ENCODE assay signal across 11 cellular contexts in genomic region chr19:17862711-17863519, GRCh38. TPM values are rescaled to one million over a fixed set of nuclear protein-coding genes. Genes with fewer than 3 reads are reported as not detected.
DNase-seq lines count a peak whose midpoint lies in the region; ATAC-seq and TF ChIP-seq lines count a peak whose summit lies in the region.
"Had no signal": no experiment of that assay in that cellular context is flagged by ENCODE, and none has a peak within 500 bp of the region (broad histone marks: within the 10 kb centered on the region; RNA-seq: fewer than 3 reads in every experiment).

No MANE protein-coding gene starts in this region.

- no peaks in the 10 kb centered on the region for H3K27me3 ChIP-seq in DND-41 (ENCODE audit: insufficient read depth, low read length, poor library complexity)
- H3K27me3 ChIP-seq in GM23248 (replicated peaks; ENCODE audit: insufficient read depth), result no peaks in the 10 kb centered on the region

- no peak overlapping the region for H3K9ac ChIP-seq in DND-41 (ENCODE audit: low read depth, low read length)
- H3K9ac ChIP-seq in GM23248, result 0 out of 2 replicates have a peak overlapping the region, but pooled peaks have one; percentile 99

- H3K27me3 Mint-ChIP-seq in activated T-helper 1 cell treated with anti-CD3 and anti-CD28 coated beads, Interleukin-12 subunit alpha, Interleukin-12 subunit beta, Interleukin-2, Interleukin-4 antibody, amounts not matched to agents 30 ng/mL and 10 ng/mL and 1 ng/mL, durations not matched to agents 14 hours and 24 hours and 36 hours (ENCODE audit: insufficient read depth), result peaks cover 4% of the 10 kb centered on the region
- H3K27me3 Mint-ChIP-seq in nephron progenitor cell (ENCODE audit: low read depth, poor library complexity), result peaks cover 17% of the 10 kb centered on the region

- 0 out of 2 replicates have a peak overlapping the region, but pooled peaks have one; percentile 89 for H3K4me2 ChIP-seq in DND-41 (ENCODE audit: insufficient read depth, low read length)
- no peak overlapping the region for H3K4me2 ChIP-seq in GM23248 (ENCODE audit: unreplicated experiment)

- peaks cover 22% of the 10 kb centered on the region for H3K4me1 Mint-ChIP-seq in activated T-helper 1 cell treated with anti-CD3 and anti-CD28 coated beads, Interleukin-12 subunit alpha, Interleukin-12 subunit beta, Interleukin-2, Interleukin-4 antibody, amounts not matched to agents 30 ng/mL and 10 ng/mL and 1 ng/mL, durations not matched to agents 14 hours and 24 hours and 36 hours (ENCODE audit: low read depth)
- H3K4me1 Mint-ChIP-seq in nephron progenitor cell, result peaks cover 37% of the 10 kb centered on the region

- H3K36me3 ChIP-seq in DND-41 (ENCODE audit: insufficient read depth, low read length) (peaks cover 48% of the 10 kb centered on the region), GM23248 (ENCODE audit: low read depth) (peaks cover 41% of the 10 kb centered on the region; the same call in 1 of the 2 replicates)

- DNase-seq in DND-41 (no peak), GM23248 (no peak), nephron progenitor cell (no peak), hepatic stellate cell (ENCODE audit: low spot score) (no peak), HK-2 (ENCODE audit: unreplicated experiment) (no peak)
- no peak for DNase-seq in activated T-helper 1 cell treated with anti-CD3 and anti-CD28 coated beads, Interleukin-12 subunit alpha, Interleukin-12 subunit beta, Interleukin-2, Interleukin-4 antibody, amounts not matched to agents 30 ng/mL and 10 ng/mL and 1 ng/mL, durations not matched to agents 14 hours and 24 hours and 36 hours (ENCODE audit: low spot score)
- DNase-seq: activated effector memory CD4-positive, alpha-beta T cell treated with anti-CD3 and anti-CD28 coated beads, Interleukin-2, amount 50 U/mL, for 16 hours; NCI-H2171 treated with DMSO at 0.1 percent for 48 hours; small intestine; stimulated activated naive CD4-positive, alpha-beta T cell had no signal

- no peak overlapping the region for H3K27ac ChIP-seq in DND-41 (ENCODE audit: low read length)
- H3K27ac ChIP-seq in GM23248, result 0 out of 2 replicates have a peak overlapping the region, but pooled peaks have one; percentile 15

- H3K9me3 Mint-ChIP-seq in activated T-helper 1 cell treated with anti-CD3 and anti-CD28 coated beads, Interleukin-12 subunit alpha, Interleukin-12 subunit beta, Interleukin-2, Interleukin-4 antibody, amounts not matched to agents 30 ng/mL and 10 ng/mL and 1 ng/mL, durations not matched to agents 14 hours and 24 hours and 36 hours, result no peaks in the 10 kb centered on the region
- H3K9me3 Mint-ChIP-seq in nephron progenitor cell, result no peaks in the 10 kb centered on the region

- H2AFZ ChIP-seq in DND-41 (ENCODE audit: low read depth, low read length), result no peak overlapping the region
- no peak overlapping the region for H2AFZ ChIP-seq in GM23248

- ATAC-seq in DND-41 (ENCODE audit: insufficient read depth, low read depth) (no peak), HG02884 (IDR thresholded peaks at IDR 0.05; ENCODE audit: unreplicated experiment) (no peak)

- H3K9me3 ChIP-seq in DND-41 (ENCODE audit: insufficient read depth, low read length, severe bottlenecking), result no peaks in the 10 kb centered on the region
- H3K9me3 ChIP-seq in GM23248 (ENCODE audit: low read depth), result no peaks in the 10 kb centered on the region

- intact Hi-C loops in activated T-helper 1 cell treated with anti-CD3 and anti-CD28 coated beads, Interleukin-12 subunit alpha, Interleukin-12 subunit beta, Interleukin-2, Interleukin-4 antibody, amounts not matched to agents 30 ng/mL and 10 ng/mL and 1 ng/mL, durations not matched to agents 14 hours and 24 hours and 36 hours (cut with micrococcal nuclease), result no loop called here

- WGBS in GM23248 (ENCODE audit: low coverage in 1 of 2, low lambda C conversion rate in 2 of 2, missing lambda C conversion rate in 2 of 2), 2 experiments, result 84 to 85% methylated on average over 19 to 31 of the region's 31 CpGs

- H3K4me1 ChIP-seq in DND-41 (ENCODE audit: insufficient read depth, low read length), result peaks cover 23% of the 10 kb centered on the region
- H3K4me1 ChIP-seq in GM23248 (ENCODE audit: insufficient read depth), result peaks cover 14% of the 10 kb centered on the region; the same call in 1 of the 2 replicates

- H3K79me2 ChIP-seq in DND-41 (ENCODE audit: insufficient read depth, low read length), result peaks cover 33% of the 10 kb centered on the region
- peaks cover 37% of the 10 kb centered on the region for H3K79me2 ChIP-seq in GM23248 (ENCODE audit: insufficient read depth)

- H3K4me3 ChIP-seq in DND-41 (ENCODE audit: low read depth in 1 of 2, low read length in 2 of 2) (no peak overlapping the region), GM23248 (no peak overlapping the region)

- peak overlapping the region; percentile 48 for H3K27ac Mint-ChIP-seq in activated T-helper 1 cell treated with anti-CD3 and anti-CD28 coated beads, Interleukin-12 subunit alpha, Interleukin-12 subunit beta, Interleukin-2, Interleukin-4 antibody, amounts not matched to agents 30 ng/mL and 10 ng/mL and 1 ng/mL, durations not matched to agents 14 hours and 24 hours and 36 hours
- H3K27ac Mint-ChIP-seq in nephron progenitor cell, result peak overlapping the region; percentile 95

- in situ Hi-C loops in GM23248 (cut with MboI), result no loop called here

- peak overlapping the region; percentile 99 for H3K4me3 Mint-ChIP-seq in activated T-helper 1 cell treated with anti-CD3 and anti-CD28 coated beads, Interleukin-12 subunit alpha, Interleukin-12 subunit beta, Interleukin-2, Interleukin-4 antibody, amounts not matched to agents 30 ng/mL and 10 ng/mL and 1 ng/mL, durations not matched to agents 14 hours and 24 hours and 36 hours
- H3K4me3 Mint-ChIP-seq in nephron progenitor cell, result peak overlapping the region; percentile 69

- peaks cover 41% of the 10 kb centered on the region for H3F3A ChIP-seq in GM23248 (ENCODE audit: insufficient read depth)

- H3K36me3 Mint-ChIP-seq in activated T-helper 1 cell treated with anti-CD3 and anti-CD28 coated beads, Interleukin-12 subunit alpha, Interleukin-12 subunit beta, Interleukin-2, Interleukin-4 antibody, amounts not matched to agents 30 ng/mL and 10 ng/mL and 1 ng/mL, durations not matched to agents 14 hours and 24 hours and 36 hours (ENCODE audit: low read depth), result peaks cover 53% of the 10 kb centered on the region
- peaks cover 54% of the 10 kb centered on the region for H3K36me3 Mint-ChIP-seq in nephron progenitor cell (ENCODE audit: low read depth)

- TF ChIP-seq CTCF in DND-41 (IDR thresholded peaks at IDR 0.05; ENCODE audit: borderline replicate concordance, extremely low read depth, low read length, poor library complexity, severe bottlenecking) (no peak), nephron progenitor cell (IDR thresholded peaks at IDR 0.05) (no peak)

- peaks cover 52% of the 10 kb centered on the region for H4K20me1 ChIP-seq in DND-41 (ENCODE audit: insufficient read depth, low read length)
- H4K20me1 ChIP-seq in GM23248 (ENCODE audit: insufficient read depth), result peaks cover 11% of the 10 kb centered on the region; the same call in 1 of the 2 replicates

- H3K9me2 ChIP-seq in GM23248 (ENCODE audit: insufficient read depth), result no peaks in the 10 kb centered on the region

RNA-seq across cellular contexts. Expression of gene RPL18A, which starts 3.2 kb away (rescaled TPM):
- total RNA-seq in GM23248 (2014; rRNA removed; shearing (Covaris generic)), result 680 and 837 TPM in 2 replicates
- polyA plus RNA-seq in GM23248 (2016; fragmentation: Nextera tagmentation; extraction: Ambion mirVana), result 1,456 and 1,474 TPM in 2 replicates
- 2,494 and 2,556 TPM in 2 replicates for total RNA-seq in activated T-helper 1 cell treated with anti-CD3 and anti-CD28 coated beads, Interleukin-12 subunit alpha, Interleukin-12 subunit beta, Interleukin-2, Interleukin-4 antibody, amounts not matched to agents 30 ng/mL and 10 ng/mL and 1 ng/mL, durations not matched to agents 14 hours and 24 hours and 36 hours

RNA-seq across cellular contexts. Expression of gene SLC5A5, which starts 8.8 kb away (rescaled TPM):
- total RNA-seq in GM23248 (2014; rRNA removed; shearing (Covaris generic)), result not detected in 2 replicates
- not detected in 2 replicates for polyA plus RNA-seq in GM23248 (2016; fragmentation: Nextera tagmentation; extraction: Ambion mirVana)
- 1.1 TPM in 2 replicates for total RNA-seq in activated T-helper 1 cell treated with anti-CD3 and anti-CD28 coated beads, Interleukin-12 subunit alpha, Interleukin-12 subunit beta, Interleukin-2, Interleukin-4 antibody, amounts not matched to agents 30 ng/mL and 10 ng/mL and 1 ng/mL, durations not matched to agents 14 hours and 24 hours and 36 hours

RNA-seq across cellular contexts. Expression of gene JAK3, which starts 15.1 kb away (rescaled TPM):
- total RNA-seq in GM23248 (2014; rRNA removed; shearing (Covaris generic)), result 5.9 and 8.7 TPM in 2 replicates
- 4.1 and 5.0 TPM in 2 replicates for polyA plus RNA-seq in GM23248 (2016; fragmentation: Nextera tagmentation; extraction: Ambion mirVana)
- total RNA-seq in activated T-helper 1 cell treated with anti-CD3 and anti-CD28 coated beads, Interleukin-12 subunit alpha, Interleukin-12 subunit beta, Interleukin-2, Interleukin-4 antibody, amounts not matched to agents 30 ng/mL and 10 ng/mL and 1 ng/mL, durations not matched to agents 14 hours and 24 hours and 36 hours, result 222 and 227 TPM in 2 replicates

RNA-seq across cellular contexts. Expression of gene INSL3, which starts 41.6 kb away (rescaled TPM):
- total RNA-seq in GM23248 (2014; rRNA removed; shearing (Covaris generic)), result not detected in 2 replicates
- not detected in 2 replicates for polyA plus RNA-seq in GM23248 (2016; fragmentation: Nextera tagmentation; extraction: Ambion mirVana)
- total RNA-seq in activated T-helper 1 cell treated with anti-CD3 and anti-CD28 coated beads, Interleukin-12 subunit alpha, Interleukin-12 subunit beta, Interleukin-2, Interleukin-4 antibody, amounts not matched to agents 30 ng/mL and 10 ng/mL and 1 ng/mL, durations not matched to agents 14 hours and 24 hours and 36 hours, result 8.7 and 9.3 TPM in 2 replicates

Comparison
In these comparisons a context has a peak if more than half of its experiments do, and no peak if none do; other contexts are left out.
1. RNA of gene JAK3, which starts 15.1 kb away (total RNA-seq): 222 to 227 TPM in activated T-helper 1 cell treated with anti-CD3 and anti-CD28 coated beads, Interleukin-12 subunit alpha, Interleukin-12 subunit beta, Interleukin-2, Interleukin-4 antibody, amounts not matched to agents 30 ng/mL and 10 ng/mL and 1 ng/mL, durations not matched to agents 14 hours and 24 hours and 36 hours; 5.9 to 8.7 TPM in GM23248; every median in the first group is over 10 times any median in the second.